Comparison of ENCODE assay signal across 35 cellular contexts in the genomic region with DNA sequence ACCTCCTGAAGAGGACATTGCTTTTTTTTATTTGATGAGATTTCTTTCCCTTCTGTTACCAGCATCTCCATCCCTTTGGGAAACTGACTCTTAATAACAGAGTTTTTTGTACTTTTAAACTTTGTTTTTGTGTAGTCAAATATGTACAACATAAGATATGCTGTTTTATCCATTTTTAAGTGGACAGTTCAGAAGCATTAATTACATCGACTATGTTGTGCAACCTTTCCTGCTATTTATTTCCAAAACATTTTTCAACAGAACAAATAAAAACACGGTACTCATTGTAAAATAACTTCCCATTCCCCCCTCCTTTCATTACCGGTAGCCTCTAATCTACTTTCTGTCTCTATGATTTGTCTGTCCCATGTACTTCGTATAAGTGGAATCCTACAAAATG.
"Had no signal": no experiment of that assay in that cellular context is flagged by ENCODE, and none has a peak within 500 bp of the region (broad histone marks: within the 10 kb centered on the region; RNA-seq: fewer than 3 reads in every experiment).

No MANE protein-coding gene starts in this region.

- H3K4me3 Mint-ChIP-seq: activated B cell treated with CpG ODN at 0.5 μM for 24 hours; activated CD4-positive, alpha-beta memory T cell treated with anti-CD3 and anti-CD28 coated beads for 36 hours; activated CD4-positive, alpha-beta T cell treated with anti-CD3 and anti-CD28 coated beads, Interleukin-2, amount 10 ng/mL, durations not matched to agents 24 days and 14 days; activated CD8-positive, alpha-beta T cell treated with anti-CD3 and anti-CD28 coated beads for 36 hours; activated naive CD4-positive, alpha-beta T cell treated with anti-CD3 and anti-CD28 coated beads for 36 hours; activated naive CD8-positive, alpha-beta T cell; activated naive CD8-positive, alpha-beta T cell treated with anti-CD3 and anti-CD28 coated beads, Interleukin-2, amount 10 ng/mL, durations not matched to agents 7 days and 5 days; activated naive CD8-positive, alpha-beta T cell treated with anti-CD3 and anti-CD28 coated beads, Interleukin-2, amount 50 U/mL, for 24 hours; brain; central memory CD8-positive, alpha-beta T cell; T-helper 1 cell treated with Interleukin-12 subunit alpha and Interleukin-12 subunit beta and Interleukin-4 antibody, amounts not matched to agents 30 μg/mL and 1 μg/mL, for 36 hours; T-helper 2 cell treated with Interferon-gamma antibody and Interleukin-4, amounts not matched to agents 5 μg/mL and 100 μg/mL, for 36 hours had no signal

- H3K27ac Mint-ChIP-seq: activated B cell treated with CpG ODN at 0.5 μM for 24 hours; activated CD4-positive, alpha-beta memory T cell treated with anti-CD3 and anti-CD28 coated beads for 36 hours; activated CD8-positive, alpha-beta T cell treated with anti-CD3 and anti-CD28 coated beads for 36 hours; activated naive CD4-positive, alpha-beta T cell treated with anti-CD3 and anti-CD28 coated beads for 36 hours; activated naive CD8-positive, alpha-beta T cell; activated naive CD8-positive, alpha-beta T cell treated with anti-CD3 and anti-CD28 coated beads, Interleukin-2, amount 10 ng/mL, durations not matched to agents 7 days and 5 days; activated naive CD8-positive, alpha-beta T cell treated with anti-CD3 and anti-CD28 coated beads, Interleukin-2, amount 50 U/mL, for 24 hours; brain; T-helper 1 cell treated with Interleukin-12 subunit alpha and Interleukin-12 subunit beta and Interleukin-4 antibody, amounts not matched to agents 30 μg/mL and 1 μg/mL, for 36 hours; T-helper 2 cell treated with Interferon-gamma antibody and Interleukin-4, amounts not matched to agents 5 μg/mL and 100 μg/mL, for 36 hours had no signal

- H3K36me3 ChIP-seq: ascending aorta, cardiac muscle cell had no signal

- H3K27me3 ChIP-seq: ascending aorta, cardiac muscle cell had no signal

- H3K9me3 ChIP-seq: ascending aorta had no signal

- DNase-seq: activated B cell treated with CpG ODN at 0.5 μM for 24 hours; activated CD4-positive, alpha-beta memory T cell treated with anti-CD3 and anti-CD28 coated beads for 36 hours; activated CD4-positive, alpha-beta T cell treated with anti-CD3 and anti-CD28 coated beads for 4 hours; activated CD4-positive, alpha-beta T cell treated with anti-CD3 and anti-CD28 coated beads, Interleukin-2, amount 10 ng/mL, durations not matched to agents 24 days and 14 days; activated CD4-positive, alpha-beta T cell treated with anti-CD3 and anti-CD28 coated beads, Interleukin-2, amount 50 U/mL, for 1 hour; activated CD4-positive, alpha-beta T cell treated with anti-CD3 and anti-CD28 coated beads, Interleukin-2, amount 50 U/mL, for 4 hours; activated CD4-positive, CD25-positive, alpha-beta regulatory T cell treated with anti-CD3 and anti-CD28 coated beads, Interleukin-2, amount 50 U/mL, for 72 hours; activated CD8-positive, alpha-beta memory T cell treated with anti-CD3 and anti-CD28 coated beads, Interleukin-2, amount 50 U/mL, for 4 hours; activated CD8-positive, alpha-beta T cell treated with anti-CD3 and anti-CD28 coated beads for 36 hours; activated effector memory CD4-positive, alpha-beta T cell treated with Interleukin-2 at 50 U/mL for 16 hours; activated gamma-delta T cell; activated naive CD4-positive, alpha-beta T cell treated with anti-CD3 and anti-CD28 coated beads for 36 hours; activated naive CD4-positive, alpha-beta T cell treated with anti-CD3 and anti-CD28 coated beads, Interleukin-2, amount 50 U/mL, for 16 hours; activated naive CD8-positive, alpha-beta T cell treated with anti-CD3 and anti-CD28 coated beads, Interleukin-2, amount 10 ng/mL, durations not matched to agents 7 days and 5 days; activated naive CD8-positive, alpha-beta T cell treated with anti-CD3 and anti-CD28 coated beads, Interleukin-2, amount 50 U/mL, for 24 hours; activated T-cell treated with anti-CD3 and anti-CD28 coated beads for 4 hours; activated T-cell treated with anti-CD3 and anti-CD28 coated beads, Interleukin-2, amount 50 U/mL, for 1 hour; activated T-cell treated with anti-CD3 and anti-CD28 coated beads, Interleukin-2, amount 50 U/mL, for 48 hours; amygdala; anterior cingulate cortex; cerebellar nuclear complex; T-helper 1 cell; T-helper 2 cell; T-helper 9 cell had no signal

- H3K27me3 Mint-ChIP-seq: activated B cell treated with CpG ODN at 0.5 μM for 24 hours; activated CD4-positive, alpha-beta memory T cell treated with anti-CD3 and anti-CD28 coated beads for 36 hours; activated CD8-positive, alpha-beta T cell treated with anti-CD3 and anti-CD28 coated beads for 36 hours; activated naive CD8-positive, alpha-beta T cell; central memory CD8-positive, alpha-beta T cell had no signal

- ATAC-seq: activated CD8-positive, alpha-beta T cell treated with anti-CD3 and anti-CD28 coated beads for 36 hours; activated naive CD8-positive, alpha-beta T cell treated with anti-CD3 and anti-CD28 coated beads, Interleukin-2, amount 50 U/mL, for 24 hours had no signal

- H3K27ac ChIP-seq: ascending aorta, cardiac muscle cell, VCaP had no signal

- H3K36me3 Mint-ChIP-seq: activated CD4-positive, alpha-beta memory T cell treated with anti-CD3 and anti-CD28 coated beads for 36 hours; activated naive CD8-positive, alpha-beta T cell; brain had no signal

- H3K4me3 ChIP-seq: ascending aorta, cardiac muscle cell had no signal

- FAIRE-seq: bronchial epithelial cell, TTC549 had no signal

- H3K9me3 Mint-ChIP-seq: activated B cell treated with CpG ODN at 0.5 μM for 24 hours; activated CD4-positive, alpha-beta memory T cell treated with anti-CD3 and anti-CD28 coated beads for 36 hours; activated CD4-positive, alpha-beta T cell treated with anti-CD3 and anti-CD28 coated beads, Interleukin-2, amount 10 ng/mL, durations not matched to agents 24 days and 14 days; activated CD8-positive, alpha-beta T cell treated with anti-CD3 and anti-CD28 coated beads for 36 hours; activated naive CD4-positive, alpha-beta T cell treated with anti-CD3 and anti-CD28 coated beads for 36 hours; activated naive CD8-positive, alpha-beta T cell treated with anti-CD3 and anti-CD28 coated beads, Interleukin-2, amount 10 ng/mL, durations not matched to agents 7 days and 5 days; activated naive CD8-positive, alpha-beta T cell treated with anti-CD3 and anti-CD28 coated beads, Interleukin-2, amount 50 U/mL, for 24 hours; activated T-helper 2 cell treated with anti-CD3 and anti-CD28 coated beads, Interferon-gamma antibody, Interleukin-2, Interleukin-4, amounts not matched to agents 10 μg/mL and 5 μg/mL and 100 μg/mL, durations not matched to agents 14 hours and 24 hours and 36 hours; central memory CD8-positive, alpha-beta T cell; T-helper 1 cell treated with Interleukin-12 subunit alpha and Interleukin-12 subunit beta and Interleukin-4 antibody, amounts not matched to agents 30 μg/mL and 1 μg/mL, for 36 hours; T-helper 2 cell treated with Interferon-gamma antibody and Interleukin-4, amounts not matched to agents 5 μg/mL and 100 μg/mL, for 36 hours had no signal
